11 cellular contexts compared by ENCODE assay signal in genomic region chr17:27546624-27547300, GRCh38.
DNase-seq lines count a peak whose midpoint lies in the region; ATAC-seq and TF ChIP-seq lines count a peak whose summit lies in the region.
"Had no signal": no experiment of that assay in that cellular context is flagged by ENCODE, and none has a peak within 500 bp of the region (broad histone marks: within the 10 kb centered on the region; RNA-seq: fewer than 3 reads in every experiment).

No MANE protein-coding gene starts in this region.

- H3K4me3 Mint-ChIP-seq in activated B cell treated with CpG ODN at 0.5 μM for 24 hours (peak overlapping the region; percentile 33), neural crest cell (no peak overlapping the region)

- no peaks in the 10 kb centered on the region for H3K9me3 Mint-ChIP-seq in activated B cell treated with CpG ODN at 0.5 μM for 24 hours
- no peaks in the 10 kb centered on the region for H3K9me3 Mint-ChIP-seq in neural crest cell

- H3K4me1 Mint-ChIP-seq in activated B cell treated with CpG ODN at 0.5 μM for 24 hours = peaks cover 60% of the 10 kb centered on the region
- H3K4me1 Mint-ChIP-seq in neural crest cell = peaks cover 19% of the 10 kb centered on the region

- intact Hi-C loops in activated B cell treated with CpG ODN at 0.5 μM for 24 hours (cut with micrococcal nuclease) = loop anchor here (2.0 kb wide), 1 partner anchor 38 kb away; no protein-coding TSS in a partner anchor

- peak; percentile 22 for ATAC-seq in GM21447 (IDR thresholded peaks at IDR 0.05; ENCODE audit: unreplicated experiment)
- peak; percentile 34 for ATAC-seq in activated B cell treated with CpG ODN at 0.5 μM for 24 hours (ENCODE audit: low read depth)
- ATAC-seq in GM19035 (IDR thresholded peaks at IDR 0.05; ENCODE audit: unreplicated experiment) = no peak
- ATAC-seq: gastrocnemius medialis had no signal

- POLR2A ChIA-PET in GM10248 (lab: Yijun Ruan, JAX) (interaction anchor here (1.0 kb wide), 1 partner anchor 75 kb away, joined by 3 read pairs; no protein-coding TSS in a partner anchor), activated B cell treated with CpG ODN at 0.5 μM for 24 hours (lab: Charles Lee) (interaction anchor here (0.5 to 4.3 kb wide), 5 partner anchors 40 to 262 kb away, joined by 4 to 41 read pairs (median 6); partner anchors contain the start of gene KSR1)

- no peaks in the 10 kb centered on the region for H3K27me3 Mint-ChIP-seq in activated B cell treated with CpG ODN at 0.5 μM for 24 hours
- H3K27me3 Mint-ChIP-seq in neural crest cell (ENCODE audit: low read depth) = no peaks in the 10 kb centered on the region

- DNase-seq in GM10248 (ENCODE audit: extremely low spot score) = peak; percentile 58
- no peak for DNase-seq in activated B cell treated with CpG ODN at 0.5 μM for 24 hours
- DNase-seq in neural crest cell (ENCODE audit: low read depth, low spot score) = no peak
- DNase-seq in DMS 273 (lab: John Stamatoyannopoulos, UW; ENCODE audit: unreplicated experiment) = no peak
- no peak for DNase-seq in NOMO-1 (lab: John Stamatoyannopoulos, UW; ENCODE audit: unreplicated experiment in 2 of 2)
- DNase-seq in NCI-H1417 treated with DMSO at 0.1 percent for 48 hours (lab: John Stamatoyannopoulos, UW) = no peak
- DNase-seq: gastrocnemius medialis; GF-D8; stimulated activated CD4-positive, alpha-beta T cell treated with anti-CD3 and anti-CD28 coated beads, Interleukin-2, amount 100 ng/mL, for 24 hours had no signal

- H3K36me3 Mint-ChIP-seq in activated B cell treated with CpG ODN at 0.5 μM for 24 hours (ENCODE audit: low read depth) (peaks cover 12% of the 10 kb centered on the region), neural crest cell (ENCODE audit: low read depth) (no peaks in the 10 kb centered on the region)

- CTCF ChIA-PET in GM10248 (lab: Yijun Ruan, JAX) = interaction anchor here (0.9 to 4.0 kb wide), 11 partner anchors 12 to 90 kb away, joined by 3 to 28 read pairs (median 7); partner anchors contain the start of gene KSR1
- CTCF ChIA-PET in activated B cell treated with CpG ODN at 0.5 μM for 24 hours (lab: Charles Lee) = interaction anchor here (0.9 to 3.6 kb wide), 3 partner anchors 22 to 91 kb away, joined by 3 to 16 read pairs (median 5); partner anchors contain the start of gene KSR1

- TF ChIP-seq CTCF in GM10248 (IDR thresholded peaks at IDR 0.05; ENCODE audit: control extremely low read depth, extremely low read depth, low read depth, missing control alignments) = no peak
- no peak for TF ChIP-seq CTCF in activated B cell treated with CpG ODN at 0.5 μM for 24 hours (IDR thresholded peaks at IDR 0.05)
- no peak for TF ChIP-seq CTCF in neural crest cell (conservative IDR thresholded peaks at IDR 0.05)

- H3K27ac Mint-ChIP-seq in activated B cell treated with CpG ODN at 0.5 μM for 24 hours = peak overlapping the region; percentile 36
- peak overlapping the region; percentile 87 for H3K27ac Mint-ChIP-seq in neural crest cell (ENCODE audit: unreplicated experiment)
